In genomic region chr5:149039501-149039900, GRCh38 we compare ENCODE assay signal across 30 cellular contexts. TPM values are rescaled to one million over a fixed set of nuclear protein-coding genes. Genes with fewer than 3 reads are reported as not detected.
DNase-seq lines count a peak whose midpoint lies in the region; ATAC-seq, FAIRE-seq and TF ChIP-seq lines count a peak whose summit lies in the region.
"Had no signal": no experiment of that assay in that cellular context is flagged by ENCODE, and none has a peak within 500 bp of the region (broad histone marks: within the 10 kb centered on the region; RNA-seq: fewer than 3 reads in every experiment).

No MANE protein-coding gene starts in this region.

- no peak for FAIRE-seq in kidney (lab: Jason Lieb, UNC)
- FAIRE-seq: A549, G401.6 had no signal

- H3K9ac ChIP-seq in kidney (ENCODE audit: low read length in 2 of 2): no peak overlapping the region

- 61 to 89% (median 76%) methylated on average over 2 of the region's 2 CpGs for WGBS in psoas muscle, 3 donors

- intact Hi-C loops in psoas muscle (cut with DNase I) (loop anchor here (5.0 to 10.0 kb wide), 5 partner anchors 73 to 595 kb away; partner anchors contain the start of gene ADRB2 (in 2 of the 2)), posterior cingulate gyrus (cut with DNase I) (loop anchor here (10.0 kb wide), 1 partner anchor 75 kb away; no protein-coding TSS in a partner anchor), kidney (cut with DNase I) (loop anchor here (10.0 kb wide), 1 partner anchor 305 kb away; no protein-coding TSS in a partner anchor)

- TF ChIP-seq CTCF in AG10803 (conservative IDR thresholded peaks at IDR 0.05; ENCODE audit: low read length): no peak
- no peak for TF ChIP-seq CTCF in fibroblast of the aortic adventitia (IDR thresholded peaks at IDR 0.05; ENCODE audit: insufficient read depth, low read length)
- no peak for TF ChIP-seq CTCF in psoas muscle (IDR thresholded peaks at IDR 0.05)
- no peak for TF ChIP-seq CTCF in kidney (IDR thresholded peaks at IDR 0.05; ENCODE audit: borderline replicate concordance, extremely low read depth, insufficient read depth)

- H3K9me3 ChIP-seq in psoas muscle: no peaks in the 10 kb centered on the region
- no peaks in the 10 kb centered on the region for H3K9me3 ChIP-seq in kidney (ENCODE audit: control insufficient read depth in 1 of 2, low read length in 2 of 2)
- H3K9me3 ChIP-seq: A549, adrenal gland, sigmoid colon, thyroid gland, vagina had no signal

- H3K36me3 ChIP-seq in psoas muscle (ENCODE audit: insufficient read depth in 1 of 2, low read depth in 1 of 2) (no peaks in the 10 kb centered on the region), kidney (ENCODE audit: control insufficient read depth in 1 of 2, insufficient read depth in 2 of 2, low read length in 2 of 2) (no peaks in the 10 kb centered on the region)
- H3K36me3 ChIP-seq: adrenal gland, brain microvascular endothelial cell, sigmoid colon, thyroid gland, vagina, WERI-Rb-1 had no signal

- DNase-seq in AG10803 (ENCODE audit: low read depth): peak; percentile 27
- peak; percentile 51 for DNase-seq in KBM-7
- peak; percentile 42 for DNase-seq in OCI-M1 (lab: John Stamatoyannopoulos, UW)
- peak; percentile 47 for DNase-seq in fibroblast of the aortic adventitia (ENCODE audit: low read depth)
- no peak for DNase-seq in psoas muscle
- DNase-seq in posterior cingulate gyrus: no peak
- no peak for DNase-seq in stimulated activated CD4-positive, alpha-beta T cell treated with anti-CD3 and anti-CD28 coated beads, Interleukin-2, amount 100 ng/mL, for 24 hours
- no peak for DNase-seq in kidney
- DNase-seq: activated CD4-positive, alpha-beta T cell treated with anti-CD3 and anti-CD28 coated beads for 48 hours; activated naive CD4-positive, alpha-beta T cell; activated T-cell treated with anti-CD3 and anti-CD28 coated beads, Interleukin-2, amount 50 U/mL, for 4 hours; adrenal gland; brain microvascular endothelial cell; effector CD4-positive, alpha-beta T cell; foreskin melanocyte; GOT3; HFFc6; left colon; NCI-H2081; NCI-H345; sigmoid colon; SW 1271; T-helper 9 cell; thyroid gland; WERI-Rb-1 had no signal

- H3K4me3 ChIP-seq in AG10803 (ENCODE audit: low read length) (no peak overlapping the region), fibroblast of the aortic adventitia (ENCODE audit: low read depth, low read length) (no peak overlapping the region), psoas muscle (no peak overlapping the region), kidney (ENCODE audit: low read length in 2 of 2) (no peak overlapping the region)
- H3K4me3 ChIP-seq: A549, adrenal gland, hepatocyte, sigmoid colon, thyroid gland, vagina had no signal

- ATAC-seq in psoas muscle: no peak
- ATAC-seq: A549; activated T-cell treated with anti-CD3 and anti-CD28 coated beads, Interleukin-2, amount 50 U/mL, for 4 hours; left colon had no signal

- peaks cover 4% of the 10 kb centered on the region for H3K4me1 ChIP-seq in psoas muscle
- no peaks in the 10 kb centered on the region for H3K4me1 ChIP-seq in kidney (ENCODE audit: control insufficient read depth in 1 of 2, insufficient read depth in 1 of 2, low read depth in 1 of 2, low read length in 2 of 2)
- H3K4me1 ChIP-seq: adrenal gland, sigmoid colon, thyroid gland, vagina had no signal

- no peak overlapping the region for H3K27ac ChIP-seq in psoas muscle
- H3K27ac ChIP-seq in kidney (ENCODE audit: low read depth in 2 of 2, low read length in 2 of 2): no peak overlapping the region
- H3K27ac ChIP-seq: A549, brain microvascular endothelial cell, hepatocyte, thyroid gland, vagina, WERI-Rb-1 had no signal

- no peaks in the 10 kb centered on the region for H3K27me3 ChIP-seq in psoas muscle (ENCODE audit: insufficient read depth in 3 of 3, low read length in 2 of 3)
- H3K27me3 ChIP-seq: brain microvascular endothelial cell, hepatocyte, sigmoid colon, thyroid gland, vagina had no signal

- in situ Hi-C loops in KBM-7 (cut with MboI; ENCODE audit: low pct_unique_long_range_greater_than_20kb, low sequenced_read_pairs): loop anchor here (25.0 kb wide), 1 partner anchor 302 kb away; no protein-coding TSS in a partner anchor

RNA-seq across cellular contexts. Expression of gene SH3TC2, which starts 23.4 kb away (rescaled TPM):
- 1.6 and 4.1 TPM in 2 replicates for total RNA-seq in fibroblast of the aortic adventitia (ENCODE audit: low replicate concordance)
- 1 to 10 TPM in 2 of 4 donors, under 1 TPM in 2; 0.34 to 1.9 (median 1.0) TPM for total RNA-seq in psoas muscle
- under 1 TPM; 0.18 to 0.60 (median 0.44) TPM for polyA plus RNA-seq in psoas muscle
- 1.3 TPM for total RNA-seq in kidney
- polyA plus RNA-seq in kidney (ENCODE audit: insufficient read depth, low read depth, low replicate concordance): 0.17 TPM
- total RNA-seq: activated T-cell treated with anti-CD3 and anti-CD28 coated beads, Interleukin-2, amount 50 U/mL, for 4 hours; OCI-LY7 had no signal

Comparison
In these comparisons a context has a peak if more than half of its experiments do, and no peak if none do; other contexts are left out.
1. DNase-seq: peak in AG10803 (single experiment), KBM-7 (single experiment), OCI-M1 (single experiment) and fibroblast of the aortic adventitia (single experiment); none in psoas muscle (0 of 2), posterior cingulate gyrus (0 of 10), stimulated activated CD4-positive, alpha-beta T cell treated with anti-CD3 and anti-CD28 coated beads, Interleukin-2, amount 100 ng/mL, for 24 hours (0 of 2) and kidney (single experiment).